15 cellular contexts compared by ENCODE assay signal in the genomic region with DNA sequence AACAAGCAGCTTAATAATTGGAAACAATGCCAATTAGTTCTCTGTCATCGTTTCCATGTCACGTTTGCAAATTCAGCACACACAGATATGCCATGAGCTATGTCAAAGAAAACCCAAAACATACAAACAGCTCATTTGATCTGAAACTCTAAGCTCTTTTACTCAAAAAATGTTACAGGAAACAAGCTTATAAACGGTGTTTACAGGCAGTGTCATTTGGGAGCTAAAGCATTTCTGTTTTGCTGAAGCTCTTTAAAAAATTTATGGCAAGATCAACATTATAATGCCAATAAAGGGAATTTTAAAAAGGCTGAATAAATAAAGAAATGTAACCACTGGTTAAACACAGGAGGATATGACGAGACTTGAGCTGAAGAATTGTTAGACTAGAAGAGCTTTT.
DNase-seq lines count a peak whose midpoint lies in the region; ATAC-seq and TF ChIP-seq lines count a peak whose summit lies in the region.
"Had no signal": no experiment of that assay in that cellular context is flagged by ENCODE, and none has a peak within 500 bp of the region (broad histone marks: within the 10 kb centered on the region; RNA-seq: fewer than 3 reads in every experiment).

No MANE protein-coding gene starts in this region.

- H3K36me3 ChIP-seq in HEK293 (ENCODE audit: control insufficient read depth in 2 of 2, insufficient read depth in 1 of 2, low read length in 2 of 2) (no peaks in the 10 kb centered on the region), PC-3 (ENCODE audit: low read depth, low read length) (no peaks in the 10 kb centered on the region)
- H3K36me3 ChIP-seq: BLaER1 treated with 17β-estradiol and CSF1 and Interleukin-3, amounts not matched to agents 10 nM and 100 nM had no signal

- peak; percentile 76 for ATAC-seq in PC-3
- ATAC-seq: A549; CD8-positive, alpha-beta T cell had no signal

- no peak overlapping the region for H3K4me3 ChIP-seq in HEK293 (ENCODE audit: low read depth, low read length)
- H3K4me3 ChIP-seq in PC-3 (ENCODE audit: low read length) = no peak overlapping the region
- H3K4me3 ChIP-seq: A549; BLaER1 treated with 17β-estradiol and CSF1 and Interleukin-3, amounts not matched to agents 10 nM and 100 nM had no signal

- H3K4me1 ChIP-seq in HEK293 (ENCODE audit: control insufficient read depth, insufficient read depth, low read length) (0 out of 2 replicates have a peak, but pooled peaks cover 6% of the 10 kb centered on the region), PC-3 (ENCODE audit: insufficient read depth, low read length) (no peaks in the 10 kb centered on the region)
- H3K4me1 ChIP-seq: A549; BLaER1 treated with 17β-estradiol and CSF1 and Interleukin-3, amounts not matched to agents 10 nM and 100 nM; Caco-2 had no signal

- POLR2A ChIA-PET in HEK293 (lab: Yijun Ruan, JAX) (no interaction called here), PC-3 (lab: Charles Lee; ENCODE audit: unreplicated experiment) (interaction anchor here (0.6 to 0.7 kb wide), 2 partner anchors 73 to 567 kb away, joined by 4 read pairs; no protein-coding TSS in a partner anchor)

- no peaks in the 10 kb centered on the region for H4K20me1 ChIP-seq in PC-3 (ENCODE audit: low read length)
- H4K20me1 ChIP-seq: BLaER1 treated with 17β-estradiol and CSF1 and Interleukin-3, amounts not matched to agents 10 nM and 100 nM had no signal

- H3K9me3 ChIP-seq in HEK293 (ENCODE audit: control insufficient read depth, insufficient read depth, low read depth, low read length) (no peaks in the 10 kb centered on the region), PC-3 (ENCODE audit: low read length) (no peaks in the 10 kb centered on the region)
- H3K9me3 ChIP-seq: A549, Caco-2 had no signal

- H3K9me2 ChIP-seq in PC-3 (replicated peaks; ENCODE audit: low read length) = no peaks in the 10 kb centered on the region

- DNase-seq in PC-3 = peak; percentile 12
- DNase-seq in cortex of kidney (lab: John Stamatoyannopoulos, UW) = no peak
- DNase-seq in activated CD8-positive, alpha-beta memory T cell treated with anti-CD3 and anti-CD28 coated beads, Interleukin-2, amount 50 U/mL, for 4 hours = no peak
- DNase-seq: AML-193; Caco-2; Calu3; CD4-positive, alpha-beta T cell; CD8-positive, alpha-beta T cell; DMS79 treated with DMSO at 0.1 percent for 48 hours; GF-D8 had no signal

- TF ChIP-seq CTCF in HEK293 (tag by site-specific recombination; IDR thresholded peaks at IDR 0.05) (no peak), PC-3 (conservative IDR thresholded peaks at IDR 0.05; ENCODE audit: low read depth, low read length) (no peak), VCaP (conservative IDR thresholded peaks at IDR 0.05) (no peak)

- H3K4me2 ChIP-seq in PC-3 (ENCODE audit: low read length) = no peak overlapping the region
- H3K4me2 ChIP-seq: A549; BLaER1 treated with 17β-estradiol and CSF1 and Interleukin-3, amounts not matched to agents 10 nM and 100 nM had no signal

- no peak overlapping the region for H3K27ac ChIP-seq in HEK293 (ENCODE audit: extremely low read depth, low read depth, low read length)
- H3K27ac ChIP-seq in PC-3 (ENCODE audit: low read length) = no peak overlapping the region
- H3K27ac ChIP-seq in VCaP = peak overlapping the region; percentile 82
- H3K27ac ChIP-seq: 22Rv1; A549; BLaER1 treated with 17β-estradiol and CSF1 and Interleukin-3, amounts not matched to agents 10 nM and 100 nM had no signal

- no TSS peak for BruUV-seq in PC-3 (replicated peaks; lab: Mats Ljungman, UMichigan)

- intact Hi-C loops in PC-3 (cut with micrococcal nuclease) = loop anchor here (2.0 kb wide), 1 partner anchor 69 kb away; no protein-coding TSS in a partner anchor

- CTCF ChIA-PET in HEK293 (lab: Yijun Ruan, JAX) (interaction anchor here (0.5 to 0.6 kb wide), 2 partner anchors 53 to 194 kb away, joined by 3 to 5 read pairs; no protein-coding TSS in a partner anchor), PC-3 (lab: Charles Lee) (interaction anchor here (0.6 to 0.9 kb wide), 3 partner anchors 93 to 1023 kb away, joined by 3 to 5 read pairs (median 5); no protein-coding TSS in a partner anchor)

- no peaks in the 10 kb centered on the region for H3F3A ChIP-seq in PC-3 (ENCODE audit: low read length, unreplicated experiment)

- H3K27me3 ChIP-seq in PC-3 (ENCODE audit: low read length) = no peaks in the 10 kb centered on the region
- H3K27me3 ChIP-seq: BLaER1 treated with 17β-estradiol and CSF1 and Interleukin-3, amounts not matched to agents 10 nM and 100 nM had no signal

- no peak overlapping the region for H3K9ac ChIP-seq in PC-3 (ENCODE audit: low read length)
- H3K9ac ChIP-seq: BLaER1 treated with 17β-estradiol and CSF1 and Interleukin-3, amounts not matched to agents 10 nM and 100 nM had no signal

- no peak overlapping the region for H2AFZ ChIP-seq in PC-3 (ENCODE audit: low read length)

- no peaks in the 10 kb centered on the region for H3K79me2 ChIP-seq in PC-3 (ENCODE audit: low read length)

TF ChIP-seq in HEK293, 187 proteins besides CTCF, POLR2A, EP300 and RAD21:
- TF ChIP-seq ZNF654 (tag by site-specific recombination; IDR thresholded peaks at IDR 0.05; ENCODE audit: low read depth) = no peak
- TF ChIP-seq, protein P1, sequence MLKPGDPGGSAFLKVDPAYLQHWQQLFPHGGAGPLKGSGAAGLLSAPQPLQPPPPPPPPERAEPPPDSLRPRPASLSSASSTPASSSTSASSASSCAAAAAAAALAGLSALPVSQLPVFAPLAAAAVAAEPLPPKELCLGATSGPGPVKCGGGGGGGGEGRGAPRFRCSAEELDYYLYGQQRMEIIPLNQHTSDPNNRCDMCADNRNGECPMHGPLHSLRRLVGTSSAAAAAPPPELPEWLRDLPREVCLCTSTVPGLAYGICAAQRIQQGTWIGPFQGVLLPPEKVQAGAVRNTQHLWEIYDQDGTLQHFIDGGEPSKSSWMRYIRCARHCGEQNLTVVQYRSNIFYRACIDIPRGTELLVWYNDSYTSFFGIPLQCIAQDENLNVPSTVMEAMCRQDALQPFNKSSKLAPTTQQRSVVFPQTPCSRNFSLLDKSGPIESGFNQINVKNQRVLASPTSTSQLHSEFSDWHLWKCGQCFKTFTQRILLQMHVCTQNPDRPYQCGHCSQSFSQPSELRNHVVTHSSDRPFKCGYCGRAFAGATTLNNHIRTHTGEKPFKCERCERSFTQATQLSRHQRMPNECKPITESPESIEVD (tag by site-specific recombination; IDR thresholded peaks at IDR 0.05) = 0 out of 2 replicates have a peak, but pooled peaks have one; percentile 19
- no peak for TF ChIP-seq ZNF473 (tag by site-specific recombination; IDR thresholded peaks at IDR 0.05)
- no peak for TF ChIP-seq IKZF3 (tag by site-specific recombination; IDR thresholded peaks at IDR 0.05)
- no peak for TF ChIP-seq TCF7L2 (IDR thresholded peaks at IDR 0.05; ENCODE audit: borderline replicate concordance, low read depth, low read length)
TF ChIP-seq in HEK293: peak in this region for 1.
